ENCODE assay signal across 10 cellular contexts in genomic region chr20:45835230-45836224, GRCh38. TPM values are rescaled to one million over a fixed set of nuclear protein-coding genes. Genes with fewer than 3 reads are reported as not detected.
DNase-seq lines count a peak whose midpoint lies in the region; ATAC-seq, FAIRE-seq and TF ChIP-seq lines count a peak whose summit lies in the region.
"Had no signal": no experiment of that assay in that cellular context is flagged by ENCODE, and none has a peak within 500 bp of the region (broad histone marks: within the 10 kb centered on the region; RNA-seq: fewer than 3 reads in every experiment).

No MANE protein-coding gene starts in this region.

- peak overlapping the region; percentile 74 for H3K4me3 Mint-ChIP-seq in natural killer cell
- no peak overlapping the region for H3K4me3 Mint-ChIP-seq in natural killer cell treated with Interleukin-12 subunit alpha and Interleukin-12 subunit beta and Interleukin-15 and Interleukin-18, amount 100 ng/mL, for 72 hours

- no peak overlapping the region for H2AFZ ChIP-seq in keratinocyte (ENCODE audit: control insufficient read depth, low read length)

- peaks cover 7 to 12% of the 10 kb centered on the region in 2 donors for H3K4me1 Mint-ChIP-seq in natural killer cell
- H3K4me1 Mint-ChIP-seq in natural killer cell treated with Interleukin-12 subunit alpha and Interleukin-12 subunit beta and Interleukin-15 and Interleukin-18, amount 100 ng/mL, for 72 hours (ENCODE audit: low read depth in 2 of 2) = peaks cover 9 to 10% of the 10 kb centered on the region in 2 donors

- H3K27ac ChIP-seq in keratinocyte (ENCODE audit: control insufficient read depth, insufficient read depth, low read length) (no peak overlapping the region), vagina (peak overlapping the region; percentile 99)
- H3K27ac ChIP-seq: KMS-11 had no signal

- H3K36me3 Mint-ChIP-seq in natural killer cell = no peaks in the 10 kb centered on the region
- no peaks in the 10 kb centered on the region for H3K36me3 Mint-ChIP-seq in natural killer cell treated with Interleukin-12 subunit alpha and Interleukin-12 subunit beta and Interleukin-15 and Interleukin-18, amount 100 ng/mL, for 72 hours

- in situ Hi-C loops in astrocyte of the spinal cord (cut with HindIII; ENCODE audit: low sequenced_read_pairs) = no loop called here

- peaks cover 24% of the 10 kb centered on the region for H3K4me1 ChIP-seq in keratinocyte (ENCODE audit: control insufficient read depth, extremely low read depth, insufficient read depth, low read length)
- peaks cover 64% of the 10 kb centered on the region for H3K4me1 ChIP-seq in vagina

- DNase-seq in natural killer cell (no peak), astrocyte of the spinal cord (ENCODE audit: low read depth, low spot score) (peak; percentile 28), keratinocyte (ENCODE audit: low read depth, low spot score) (no peak), vagina (ENCODE audit: extremely low spot score in 2 of 2) (no peak), cerebellar cortex (ENCODE audit: low spot score) (no peak), SHP77 (lab: John Stamatoyannopoulos, UW) (no peak)
- DNase-seq in natural killer cell treated with Interleukin-12 subunit alpha and Interleukin-12 subunit beta and Interleukin-15 and Interleukin-18, amount 100 ng/mL, for 72 hours (ENCODE audit: low spot score) = no peak
- DNase-seq: DMS79 treated with DMSO at 0.1 percent for 48 hours had no signal

- no peak for FAIRE-seq in keratinocyte (lab: Jason Lieb, UNC)

- H3K27me3 ChIP-seq in keratinocyte (ENCODE audit: control insufficient read depth, extremely low read depth, insufficient read depth, low read length) (no peaks in the 10 kb centered on the region), vagina (no peaks in the 10 kb centered on the region)

- intact Hi-C loops in natural killer cell (cut with micrococcal nuclease) (no loop called here), vagina (cut with DNase I) (no loop called here)

- H3K4me3 ChIP-seq in astrocyte of the spinal cord (ENCODE audit: low read depth, low read length) (no peak overlapping the region), keratinocyte (ENCODE audit: control insufficient read depth in 2 of 3, extremely low read depth in 1 of 3, insufficient read depth in 2 of 3, low read depth in 1 of 3, low read length in 3 of 3) (no peak overlapping the region), vagina (peak overlapping the region; percentile 48 to 88)

- H3K9me3 ChIP-seq in keratinocyte (ENCODE audit: control insufficient read depth, low read depth, low read length) = no peaks in the 10 kb centered on the region
- H3K9me3 ChIP-seq in vagina = no peaks in the 10 kb centered on the region

- peaks cover 0 to 1% of the 10 kb centered on the region in 2 experiments for H3K36me3 ChIP-seq in keratinocyte (ENCODE audit: control insufficient read depth in 2 of 2, extremely low read depth in 1 of 2, insufficient read depth in 2 of 2, low read length in 2 of 2)
- peaks cover 0 to 24% of the 10 kb centered on the region in 2 donors for H3K36me3 ChIP-seq in vagina

- H3K79me2 ChIP-seq in keratinocyte (ENCODE audit: control insufficient read depth, insufficient read depth, low read length) = no peaks in the 10 kb centered on the region

- no peak overlapping the region for H3K27ac Mint-ChIP-seq in natural killer cell
- H3K27ac Mint-ChIP-seq in natural killer cell treated with Interleukin-12 subunit alpha and Interleukin-12 subunit beta and Interleukin-15 and Interleukin-18, amount 100 ng/mL, for 72 hours = no peak overlapping the region

- dilution Hi-C loops in keratinocyte (cut with MboI; ENCODE audit: extremely low pct_ligation_motif_present, low sequenced_read_pairs) = no loop called here

- ATAC-seq in natural killer cell (no peak), HG02678 (IDR thresholded peaks at IDR 0.05; ENCODE audit: unreplicated experiment) (no peak)
- ATAC-seq in natural killer cell treated with Interleukin-12 subunit alpha and Interleukin-12 subunit beta and Interleukin-15 and Interleukin-18, amount 100 ng/mL, for 72 hours = no peak

- no peak for TF ChIP-seq CTCF in natural killer cell (IDR thresholded peaks at IDR 0.05)
- no peak for TF ChIP-seq CTCF in astrocyte of the spinal cord (IDR thresholded peaks at IDR 0.05; ENCODE audit: low read depth, low read length)
- peak in 1 of 3 experiments; percentile 15 for TF ChIP-seq CTCF in keratinocyte (optimal IDR thresholded peaks at IDR 0.05 in 1 of 3, IDR thresholded peaks at IDR 0.05 in 1 of 3, conservative IDR thresholded peaks at IDR 0.05 in 1 of 3; ENCODE audit: extremely low read depth in 1 of 3, insufficient read depth in 2 of 3, low read length in 3 of 3)
- no peak for TF ChIP-seq CTCF in vagina (IDR thresholded peaks at IDR 0.05)

- no peak for TF ChIP-seq POLR2A in vagina (IDR thresholded peaks at IDR 0.05)

- H3K9me1 ChIP-seq in keratinocyte (ENCODE audit: control insufficient read depth, extremely low read depth, insufficient read depth, low read length) = peaks cover 2% of the 10 kb centered on the region

- peak overlapping the region; percentile 86 for H3K4me2 ChIP-seq in keratinocyte (ENCODE audit: control insufficient read depth, extremely low read depth, insufficient read depth, low read depth, low read length)
- H3K4me2 ChIP-seq: KMS-11 had no signal

- no peaks in the 10 kb centered on the region for H4K20me1 ChIP-seq in keratinocyte (ENCODE audit: control insufficient read depth, extremely low read depth, insufficient read depth, low read length)

- no peak overlapping the region for H3K9ac ChIP-seq in keratinocyte (ENCODE audit: control insufficient read depth, extremely low read depth, insufficient read depth, low read length)
- H3K9ac ChIP-seq: KMS-11 had no signal

- H3K9me3 Mint-ChIP-seq in natural killer cell = no peaks in the 10 kb centered on the region
- no peaks in the 10 kb centered on the region for H3K9me3 Mint-ChIP-seq in natural killer cell treated with Interleukin-12 subunit alpha and Interleukin-12 subunit beta and Interleukin-15 and Interleukin-18, amount 100 ng/mL, for 72 hours

- H3K27me3 Mint-ChIP-seq in natural killer cell (ENCODE audit: low read depth in 2 of 2) = peaks cover 0 to 2% of the 10 kb centered on the region in 2 donors
- no peaks in the 10 kb centered on the region for H3K27me3 Mint-ChIP-seq in natural killer cell treated with Interleukin-12 subunit alpha and Interleukin-12 subunit beta and Interleukin-15 and Interleukin-18, amount 100 ng/mL, for 72 hours

RNA-seq across cellular contexts. Expression of gene SNX21, which starts 1.9 kb away (rescaled TPM):
- total RNA-seq in natural killer cell = 1 to 10 TPM in 2 of 3 donors, under 1 TPM in 1; 0.99 to 1.7 (median 1.2) TPM
- total RNA-seq in natural killer cell treated with Interleukin-12 subunit alpha and Interleukin-12 subunit beta and Interleukin-15 and Interleukin-18, amount 100 ng/mL, for 72 hours = 1 to 10 TPM; 1.5 to 2.2 TPM
- 5.2 to 8.6 TPM (median 6.9 TPM) in 3 replicates for polyA plus RNA-seq in keratinocyte
- 8.5 TPM for polyA plus RNA-seq in keratinocyte (2011; ENCODE audit: low read depth)
- polyA plus RNA-seq in keratinocyte (2011; cell fraction: cytosol; rRNA removed) = 2.9 and 7.1 TPM in 2 replicates
- polyA plus RNA-seq in keratinocyte (2011; cell fraction: nucleus; rRNA removed) = 7.1 and 11.6 TPM in 2 replicates
- 6.6 and 9.9 TPM in 2 replicates for polyA plus RNA-seq in keratinocyte (2012; ENCODE audit: low replicate concordance)
- polyA minus RNA-seq in keratinocyte = 3.7 to 5.0 TPM (median 4.0 TPM) in 3 replicates
- 18.0 TPM for polyA minus RNA-seq in keratinocyte (2011; cell fraction: cytosol; rRNA and poly(A)+ RNA removed)
- polyA minus RNA-seq in keratinocyte (2011; cell fraction: nucleus; rRNA and poly(A)+ RNA removed) = 5.9 and 6.3 TPM in 2 replicates
- total RNA-seq in vagina = 145 TPM

RNA-seq across cellular contexts. Expression of gene TNNC2, which starts 8.4 kb away (rescaled TPM):
- total RNA-seq in natural killer cell (1 to 10 TPM in 1 of 3 donors, under 1 TPM in 1, not detected in 1; 0.93 to 1.5 TPM), vagina (not detected)
- total RNA-seq in natural killer cell treated with Interleukin-12 subunit alpha and Interleukin-12 subunit beta and Interleukin-15 and Interleukin-18, amount 100 ng/mL, for 72 hours = not detected
- polyA plus RNA-seq in keratinocyte = 0.16 TPM in 1 of 3 replicates, not detected in the others
- polyA plus RNA-seq in keratinocyte (2011; ENCODE audit: low read depth) = 0.92 TPM
- polyA plus RNA-seq in keratinocyte (2011; cell fraction: cytosol; rRNA removed) = not detected in 2 replicates
- polyA plus RNA-seq in keratinocyte (2011; cell fraction: nucleus; rRNA removed) = 0.57 and 0.66 TPM in 2 replicates
- not detected in 2 replicates for polyA plus RNA-seq in keratinocyte (2012; ENCODE audit: low replicate concordance)
- polyA minus RNA-seq in keratinocyte = not detected in 3 replicates
- polyA minus RNA-seq in keratinocyte (2011; cell fraction: cytosol; rRNA and poly(A)+ RNA removed) = not detected
- polyA minus RNA-seq in keratinocyte (2011; cell fraction: nucleus; rRNA and poly(A)+ RNA removed) = not detected in 2 replicates

RNA-seq across cellular contexts. Expression of gene ACOT8, which starts 21.7 kb away (rescaled TPM):
- total RNA-seq in natural killer cell = 10 to 100 TPM; 30.5 to 35.4 (median 31.7) TPM
- total RNA-seq in natural killer cell treated with Interleukin-12 subunit alpha and Interleukin-12 subunit beta and Interleukin-15 and Interleukin-18, amount 100 ng/mL, for 72 hours = 10 to 100 TPM; 24.4 to 26.2 TPM
- polyA plus RNA-seq in keratinocyte = 23.9 to 41.5 TPM (median 24.3 TPM) in 3 replicates
- polyA plus RNA-seq in keratinocyte (2011; ENCODE audit: low read depth) = 23.5 TPM
- 24.2 and 38.6 TPM in 2 replicates for polyA plus RNA-seq in keratinocyte (2011; cell fraction: cytosol; rRNA removed)
- polyA plus RNA-seq in keratinocyte (2011; cell fraction: nucleus; rRNA removed) = 21.7 and 30.7 TPM in 2 replicates
- polyA plus RNA-seq in keratinocyte (2012; ENCODE audit: low replicate concordance) = 19.9 and 24.6 TPM in 2 replicates
- 14.4 to 29.9 TPM (median 28.4 TPM) in 3 replicates for polyA minus RNA-seq in keratinocyte
- 24.2 TPM for polyA minus RNA-seq in keratinocyte (2011; cell fraction: cytosol; rRNA and poly(A)+ RNA removed)
- polyA minus RNA-seq in keratinocyte (2011; cell fraction: nucleus; rRNA and poly(A)+ RNA removed) = 9.8 and 13.0 TPM in 2 replicates
- 50.6 TPM for total RNA-seq in vagina

RNA-seq across cellular contexts. Expression of gene ZSWIM3, which starts 21.9 kb away (rescaled TPM):
- total RNA-seq in natural killer cell (1 to 10 TPM; 1.4 to 2.3 (median 1.5) TPM), vagina (2.9 TPM)
- total RNA-seq in natural killer cell treated with Interleukin-12 subunit alpha and Interleukin-12 subunit beta and Interleukin-15 and Interleukin-18, amount 100 ng/mL, for 72 hours = 1 to 10 TPM; 5.5 to 6.4 TPM
- polyA plus RNA-seq in keratinocyte = 2.0 to 2.7 TPM (median 2.3 TPM) in 3 replicates
- 0.62 TPM for polyA plus RNA-seq in keratinocyte (2011; ENCODE audit: low read depth)
- polyA plus RNA-seq in keratinocyte (2011; cell fraction: cytosol; rRNA removed) = 0.96 and 1.3 TPM in 2 replicates
- 3.0 and 3.1 TPM in 2 replicates for polyA plus RNA-seq in keratinocyte (2011; cell fraction: nucleus; rRNA removed)
- polyA plus RNA-seq in keratinocyte (2012; ENCODE audit: low replicate concordance) = 1.5 and 1.6 TPM in 2 replicates
- 4.6 to 5.8 TPM (median 4.9 TPM) in 3 replicates for polyA minus RNA-seq in keratinocyte
- 2.9 TPM for polyA minus RNA-seq in keratinocyte (2011; cell fraction: cytosol; rRNA and poly(A)+ RNA removed)
- 3.9 and 4.0 TPM in 2 replicates for polyA minus RNA-seq in keratinocyte (2011; cell fraction: nucleus; rRNA and poly(A)+ RNA removed)

RNA-seq across cellular contexts. Expression of gene UBE2C, which starts 23.1 kb away (rescaled TPM):
- total RNA-seq in natural killer cell = 1 to 10 TPM in 1 of 3 donors, under 1 TPM in 1, not detected in 1; 0.54 to 3.2 TPM
- 100 to 1,000 TPM in 1 of 2 donors, 10 to 100 TPM in 1; 89.7 to 139 TPM for total RNA-seq in natural killer cell treated with Interleukin-12 subunit alpha and Interleukin-12 subunit beta and Interleukin-15 and Interleukin-18, amount 100 ng/mL, for 72 hours
- polyA plus RNA-seq in keratinocyte = 9.1 to 69.8 TPM (median 46.6 TPM) in 3 replicates
- polyA plus RNA-seq in keratinocyte (2011; ENCODE audit: low read depth) = not detected
- 16.0 and 19.1 TPM in 2 replicates for polyA plus RNA-seq in keratinocyte (2011; cell fraction: cytosol; rRNA removed)
- 7.5 and 8.3 TPM in 2 replicates for polyA plus RNA-seq in keratinocyte (2011; cell fraction: nucleus; rRNA removed)
- 0.38 and 49.5 TPM in 2 replicates for polyA plus RNA-seq in keratinocyte (2012; ENCODE audit: low replicate concordance)
- polyA minus RNA-seq in keratinocyte = 5.0 to 33.8 TPM (median 27.2 TPM) in 3 replicates
- polyA minus RNA-seq in keratinocyte (2011; cell fraction: cytosol; rRNA and poly(A)+ RNA removed) = 27.8 TPM
- 5.1 and 9.5 TPM in 2 replicates for polyA minus RNA-seq in keratinocyte (2011; cell fraction: nucleus; rRNA and poly(A)+ RNA removed)
- total RNA-seq in vagina = 7.6 TPM

Comparison
In these comparisons a context has a peak if more than half of its experiments do, and no peak if none do; other contexts are left out.
1. H3K4me3 ChIP-seq: peak in vagina (2 of 2); none in astrocyte of the spinal cord (single experiment) and keratinocyte (0 of 3).
2. RNA of gene SNX21, which starts 1.9 kb away (total RNA-seq): 145 TPM in vagina (single experiment); 1.5 to 2.2 TPM in natural killer cell treated with Interleukin-12 subunit alpha and Interleukin-12 subunit beta and Interleukin-15 and Interleukin-18, amount 100 ng/mL, for 72 hours and 0.99 to 1.7 TPM in natural killer cell; every median in the first group is over 10 times any median in the second.